In the genomic region with DNA sequence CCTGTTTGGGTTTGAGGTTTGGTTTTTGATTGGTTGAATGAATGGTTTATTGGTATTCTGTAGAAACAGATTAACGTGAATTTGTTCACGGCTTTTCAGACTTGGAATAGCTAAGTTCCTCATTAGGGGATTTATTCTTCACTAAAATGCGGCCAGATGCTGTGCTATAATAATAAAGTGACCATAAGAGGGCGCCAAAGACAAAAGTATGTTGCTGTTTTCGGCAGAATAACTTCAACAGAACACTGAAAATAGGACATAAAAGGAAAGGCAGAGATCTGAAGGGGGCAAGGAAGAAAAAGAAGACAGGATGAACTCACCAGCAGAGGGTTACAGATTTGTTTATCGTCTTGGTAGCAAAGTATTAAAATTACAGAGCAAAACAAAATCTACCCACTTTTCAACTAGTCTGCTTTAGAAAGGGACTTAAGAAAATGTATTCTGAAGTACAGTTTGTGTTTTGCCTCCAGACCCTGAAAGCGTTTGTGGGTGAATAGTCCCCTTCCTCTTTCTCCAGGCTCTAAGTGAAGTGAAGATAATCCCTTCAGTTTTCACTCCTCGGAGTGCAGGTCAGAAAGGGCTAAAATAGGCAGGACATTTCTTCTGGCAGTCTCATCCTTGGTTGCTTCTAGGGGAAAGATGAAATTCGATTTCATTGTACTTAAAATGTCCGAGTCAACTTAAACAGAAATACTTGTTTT, we compare ENCODE assay signal across 8 cellular contexts.
DNase-seq lines count a peak whose midpoint lies in the region; ATAC-seq and TF ChIP-seq lines count a peak whose summit lies in the region.

No MANE protein-coding gene starts in this region.

- peaks cover 14% of the 10 kb centered on the region for H3K4me1 Mint-ChIP-seq in neural crest cell

- H3K4me3 Mint-ChIP-seq in neural crest cell, result no peak overlapping the region

- no peak overlapping the region for H3K4me2 ChIP-seq in SU-DHL-6 (ENCODE audit: low read depth, low read length, poor library complexity, severe bottlenecking)

- no peaks in the 10 kb centered on the region for H4K20me1 ChIP-seq in SU-DHL-6 (ENCODE audit: low read depth, low read length)

- H3K27me3 Mint-ChIP-seq in neural crest cell (ENCODE audit: low read depth), result peaks cover 18% of the 10 kb centered on the region

- peak; percentile 83 for TF ChIP-seq CTCF in SU-DHL-6 (IDR thresholded peaks at IDR 0.05; ENCODE audit: insufficient read depth, low read length, poor library complexity, severe bottlenecking)
- peak; percentile 60 for TF ChIP-seq CTCF in fibroblast of pulmonary artery (IDR thresholded peaks at IDR 0.05; ENCODE audit: low read length, missing control alignments)
- peak; percentile 86 for TF ChIP-seq CTCF in neural crest cell (conservative IDR thresholded peaks at IDR 0.05)

- H3K4me3 ChIP-seq in SU-DHL-6 (ENCODE audit: insufficient read depth, low read length, poor library complexity, severe bottlenecking) (no peak overlapping the region), fibroblast of pulmonary artery (replicated peaks; ENCODE audit: low read depth, low read length) (no peak overlapping the region)

- H2AFZ ChIP-seq in SU-DHL-6 (ENCODE audit: low read depth, low read length, severe bottlenecking), result no peak overlapping the region

- no peaks in the 10 kb centered on the region for H3K9me3 Mint-ChIP-seq in neural crest cell

- H3F3A ChIP-seq in SU-DHL-6 (ENCODE audit: insufficient read depth), result no peaks in the 10 kb centered on the region

- no peaks in the 10 kb centered on the region for H3K9me2 ChIP-seq in SU-DHL-6 (replicated peaks; ENCODE audit: insufficient read depth, low read length)

- no peak overlapping the region for H3K27ac Mint-ChIP-seq in neural crest cell (ENCODE audit: unreplicated experiment)

- no peak overlapping the region for H3K27ac ChIP-seq in SU-DHL-6 (ENCODE audit: low read depth, low read length)

- no peaks in the 10 kb centered on the region for H3K9me3 ChIP-seq in SU-DHL-6 (ENCODE audit: insufficient read depth, low read length)

- H3K36me3 ChIP-seq in SU-DHL-6 (ENCODE audit: low read length), result no peaks in the 10 kb centered on the region

- no peak overlapping the region for H3K9ac ChIP-seq in SU-DHL-6 (ENCODE audit: low read length)

- no peaks in the 10 kb centered on the region for H3K27me3 ChIP-seq in SU-DHL-6 (ENCODE audit: low read length)

- H3K79me2 ChIP-seq in SU-DHL-6 (ENCODE audit: insufficient read depth, low read length), result no peaks in the 10 kb centered on the region

- H3K36me3 Mint-ChIP-seq in neural crest cell (ENCODE audit: low read depth), result no peaks in the 10 kb centered on the region

- ATAC-seq in GM21786 (IDR thresholded peaks at IDR 0.05; ENCODE audit: unreplicated experiment), result peak; percentile 64

- peak; percentile 39 for DNase-seq in DMS53 treated with DMSO at 0.1 percent for 48 hours (lab: John Stamatoyannopoulos, UW; ENCODE audit: unreplicated experiment)
- peak; percentile 40 for DNase-seq in NCI-H146 treated with DMSO at 0.1 percent for 48 hours (lab: John Stamatoyannopoulos, UW; ENCODE audit: unreplicated experiment)
- peak; percentile 77 for DNase-seq in fibroblast of pulmonary artery (ENCODE audit: low read depth)
- peak; percentile 39 for DNase-seq in neural crest cell (ENCODE audit: low read depth, low spot score)
- no peak for DNase-seq in ecto neural progenitor cell (ENCODE audit: low spot score)
- no peak for DNase-seq in stimulated activated CD4-positive, alpha-beta T cell treated with anti-CD3 and anti-CD28 coated beads, Interleukin-2, amount 100 ng/mL, for 24 hours

Comparison
In these comparisons a context has a peak if more than half of its experiments do, and no peak if none do; other contexts are left out.
1. DNase-seq: peak in DMS53 treated with DMSO at 0.1 percent for 48 hours (single experiment), NCI-H146 treated with DMSO at 0.1 percent for 48 hours (single experiment), fibroblast of pulmonary artery (single experiment) and neural crest cell (single experiment); none in ecto neural progenitor cell (single experiment) and stimulated activated CD4-positive, alpha-beta T cell treated with anti-CD3 and anti-CD28 coated beads, Interleukin-2, amount 100 ng/mL, for 24 hours (0 of 2).
2. Peak in every context shown above with its lines, with median percentiles within 50 percentile points of each other: CTCF ChIP-seq.